1 cellular context compared by ENCODE assay signal in the genomic region with DNA sequence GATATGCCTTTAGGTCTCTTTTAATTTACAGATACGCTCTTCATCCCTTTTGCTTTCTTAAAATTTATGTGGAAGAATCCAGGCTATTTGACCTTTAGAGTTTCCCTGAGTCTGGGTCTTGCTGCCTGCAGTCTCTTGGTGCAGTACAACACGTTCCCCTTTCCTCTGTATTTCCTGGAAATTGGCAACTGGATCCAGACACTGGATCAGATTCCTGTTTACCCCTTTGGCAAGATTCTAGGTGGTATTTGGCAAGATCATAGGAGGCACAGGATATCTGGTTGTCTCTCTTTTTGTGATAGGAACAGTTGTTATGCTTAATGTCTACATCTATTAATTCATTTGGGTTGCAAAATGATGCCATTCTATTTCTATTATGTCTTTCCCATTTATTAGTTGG.
TF ChIP-seq lines count a peak whose summit lies in the region.

No MANE protein-coding gene starts in this region.

TF ChIP-seq in HepG2, 621 proteins besides CTCF, POLR2A, EP300 and RAD21:
- TF ChIP-seq, protein P1, sequence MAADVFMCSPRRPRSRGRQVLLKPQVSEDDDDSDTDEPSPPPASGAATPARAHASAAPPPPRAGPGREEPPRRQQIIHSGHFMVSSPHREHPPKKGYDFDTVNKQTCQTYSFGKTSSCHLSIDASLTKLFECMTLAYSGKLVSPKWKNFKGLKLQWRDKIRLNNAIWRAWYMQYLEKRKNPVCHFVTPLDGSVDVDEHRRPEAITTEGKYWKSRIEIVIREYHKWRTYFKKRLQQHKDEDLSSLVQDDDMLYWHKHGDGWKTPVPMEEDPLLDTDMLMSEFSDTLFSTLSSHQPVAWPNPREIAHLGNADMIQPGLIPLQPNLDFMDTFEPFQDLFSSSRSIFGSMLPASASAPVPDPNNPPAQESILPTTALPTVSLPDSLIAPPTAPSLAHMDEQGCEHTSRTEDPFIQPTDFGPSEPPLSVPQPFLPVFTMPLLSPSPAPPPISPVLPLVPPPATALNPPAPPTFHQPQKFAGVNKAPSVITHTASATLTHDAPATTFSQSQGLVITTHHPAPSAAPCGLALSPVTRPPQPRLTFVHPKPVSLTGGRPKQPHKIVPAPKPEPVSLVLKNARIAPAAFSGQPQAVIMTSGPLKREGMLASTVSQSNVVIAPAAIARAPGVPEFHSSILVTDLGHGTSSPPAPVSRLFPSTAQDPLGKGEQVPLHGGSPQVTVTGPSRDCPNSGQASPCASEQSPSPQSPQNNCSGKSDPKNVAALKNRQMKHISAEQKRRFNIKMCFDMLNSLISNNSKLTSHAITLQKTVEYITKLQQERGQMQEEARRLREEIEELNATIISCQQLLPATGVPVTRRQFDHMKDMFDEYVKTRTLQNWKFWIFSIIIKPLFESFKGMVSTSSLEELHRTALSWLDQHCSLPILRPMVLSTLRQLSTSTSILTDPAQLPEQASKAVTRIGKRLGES (CRISPR knock-in tag; IDR thresholded peaks at IDR 0.05; ENCODE audit: borderline replicate concordance) = no peak
- no peak for TF ChIP-seq ZFP91 (CRISPR knock-in tag; IDR thresholded peaks at IDR 0.05; ENCODE audit: borderline replicate concordance)
- no peak for TF ChIP-seq KMT2B (CRISPR knock-in tag; IDR thresholded peaks at IDR 0.05)
- TF ChIP-seq ZNF710 (CRISPR knock-in tag; IDR thresholded peaks at IDR 0.05; ENCODE audit: borderline replicate concordance) = no peak
- no peak for TF ChIP-seq ZNF124 (CRISPR knock-in tag; IDR thresholded peaks at IDR 0.05)
- TF ChIP-seq ZNF326 (CRISPR knock-in tag; IDR thresholded peaks at IDR 0.05; ENCODE audit: borderline replicate concordance) = no peak
- no peak for TF ChIP-seq ZNF703 (CRISPR knock-in tag; IDR thresholded peaks at IDR 0.05; ENCODE audit: borderline replicate concordance)
- no peak for TF ChIP-seq ZNF543 (CRISPR knock-in tag; IDR thresholded peaks at IDR 0.05)
- TF ChIP-seq, protein P2, sequence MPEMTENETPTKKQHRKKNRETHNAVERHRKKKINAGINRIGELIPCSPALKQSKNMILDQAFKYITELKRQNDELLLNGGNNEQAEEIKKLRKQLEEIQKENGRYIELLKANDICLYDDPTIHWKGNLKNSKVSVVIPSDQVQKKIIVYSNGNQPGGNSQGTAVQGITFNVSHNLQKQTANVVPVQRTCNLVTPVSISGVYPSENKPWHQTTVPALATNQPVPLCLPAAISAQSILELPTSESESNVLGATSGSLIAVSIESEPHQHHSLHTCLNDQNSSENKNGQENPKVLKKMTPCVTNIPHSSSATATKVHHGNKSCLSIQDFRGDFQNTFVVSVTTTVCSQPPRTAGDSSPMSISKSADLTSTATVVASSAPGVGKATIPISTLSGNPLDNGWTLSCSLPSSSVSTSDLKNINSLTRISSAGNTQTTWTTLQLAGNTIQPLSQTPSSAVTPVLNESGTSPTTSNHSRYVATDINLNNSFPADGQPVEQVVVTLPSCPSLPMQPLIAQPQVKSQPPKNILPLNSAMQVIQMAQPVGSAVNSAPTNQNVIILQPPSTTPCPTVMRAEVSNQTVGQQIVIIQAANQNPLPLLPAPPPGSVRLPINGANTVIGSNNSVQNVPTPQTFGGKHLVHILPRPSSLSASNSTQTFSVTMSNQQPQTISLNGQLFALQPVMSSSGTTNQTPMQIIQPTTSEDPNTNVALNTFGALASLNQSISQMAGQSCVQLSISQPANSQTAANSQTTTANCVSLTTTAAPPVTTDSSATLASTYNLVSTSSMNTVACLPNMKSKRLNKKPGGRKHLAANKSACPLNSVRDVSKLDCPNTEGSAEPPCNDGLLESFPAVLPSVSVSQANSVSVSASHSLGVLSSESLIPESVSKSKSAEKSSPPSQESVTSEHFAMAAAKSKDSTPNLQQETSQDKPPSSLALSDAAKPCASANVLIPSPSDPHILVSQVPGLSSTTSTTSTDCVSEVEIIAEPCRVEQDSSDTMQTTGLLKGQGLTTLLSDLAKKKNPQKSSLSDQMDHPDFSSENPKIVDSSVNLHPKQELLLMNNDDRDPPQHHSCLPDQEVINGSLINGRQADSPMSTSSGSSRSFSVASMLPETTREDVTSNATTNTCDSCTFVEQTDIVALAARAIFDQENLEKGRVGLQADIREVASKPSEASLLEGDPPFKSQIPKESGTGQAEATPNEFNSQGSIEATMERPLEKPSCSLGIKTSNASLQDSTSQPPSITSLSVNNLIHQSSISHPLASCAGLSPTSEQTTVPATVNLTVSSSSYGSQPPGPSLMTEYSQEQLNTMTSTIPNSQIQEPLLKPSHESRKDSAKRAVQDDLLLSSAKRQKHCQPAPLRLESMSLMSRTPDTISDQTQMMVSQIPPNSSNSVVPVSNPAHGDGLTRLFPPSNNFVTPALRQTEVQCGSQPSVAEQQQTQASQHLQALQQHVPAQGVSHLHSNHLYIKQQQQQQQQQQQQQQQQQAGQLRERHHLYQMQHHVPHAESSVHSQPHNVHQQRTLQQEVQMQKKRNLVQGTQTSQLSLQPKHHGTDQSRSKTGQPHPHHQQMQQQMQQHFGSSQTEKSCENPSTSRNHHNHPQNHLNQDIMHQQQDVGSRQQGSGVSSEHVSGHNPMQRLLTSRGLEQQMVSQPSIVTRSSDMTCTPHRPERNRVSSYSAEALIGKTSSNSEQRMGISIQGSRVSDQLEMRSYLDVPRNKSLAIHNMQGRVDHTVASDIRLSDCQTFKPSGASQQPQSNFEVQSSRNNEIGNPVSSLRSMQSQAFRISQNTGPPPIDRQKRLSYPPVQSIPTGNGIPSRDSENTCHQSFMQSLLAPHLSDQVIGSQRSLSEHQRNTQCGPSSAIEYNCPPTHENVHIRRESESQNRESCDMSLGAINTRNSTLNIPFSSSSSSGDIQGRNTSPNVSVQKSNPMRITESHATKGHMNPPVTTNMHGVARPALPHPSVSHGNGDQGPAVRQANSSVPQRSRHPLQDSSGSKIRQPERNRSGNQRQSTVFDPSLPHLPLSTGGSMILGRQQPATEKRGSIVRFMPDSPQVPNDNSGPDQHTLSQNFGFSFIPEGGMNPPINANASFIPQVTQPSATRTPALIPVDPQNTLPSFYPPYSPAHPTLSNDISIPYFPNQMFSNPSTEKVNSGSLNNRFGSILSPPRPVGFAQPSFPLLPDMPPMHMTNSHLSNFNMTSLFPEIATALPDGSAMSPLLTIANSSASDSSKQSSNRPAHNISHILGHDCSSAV (CRISPR knock-in tag; IDR thresholded peaks at IDR 0.05; ENCODE audit: borderline replicate concordance) = no peak
- no peak for TF ChIP-seq HES4 (CRISPR knock-in tag; IDR thresholded peaks at IDR 0.05; ENCODE audit: borderline replicate concordance)
- TF ChIP-seq DNMT1 (CRISPR knock-in tag; IDR thresholded peaks at IDR 0.05) = no peak
- TF ChIP-seq CHD4 (IDR thresholded peaks at IDR 0.05; ENCODE audit: borderline replicate concordance, low read length) = no peak
- TF ChIP-seq ZNF644 (CRISPR knock-in tag; IDR thresholded peaks at IDR 0.05; ENCODE audit: low read depth) = no peak
- TF ChIP-seq MIER2 (CRISPR knock-in tag; IDR thresholded peaks at IDR 0.05) = no peak
- TF ChIP-seq ZSCAN25 (CRISPR knock-in tag; IDR thresholded peaks at IDR 0.05) = no peak
- no peak for TF ChIP-seq ZNF253 (CRISPR knock-in tag; IDR thresholded peaks at IDR 0.05; ENCODE audit: borderline replicate concordance)
